Comparison of ENCODE assay signal across 10 cellular contexts in the genomic region with DNA sequence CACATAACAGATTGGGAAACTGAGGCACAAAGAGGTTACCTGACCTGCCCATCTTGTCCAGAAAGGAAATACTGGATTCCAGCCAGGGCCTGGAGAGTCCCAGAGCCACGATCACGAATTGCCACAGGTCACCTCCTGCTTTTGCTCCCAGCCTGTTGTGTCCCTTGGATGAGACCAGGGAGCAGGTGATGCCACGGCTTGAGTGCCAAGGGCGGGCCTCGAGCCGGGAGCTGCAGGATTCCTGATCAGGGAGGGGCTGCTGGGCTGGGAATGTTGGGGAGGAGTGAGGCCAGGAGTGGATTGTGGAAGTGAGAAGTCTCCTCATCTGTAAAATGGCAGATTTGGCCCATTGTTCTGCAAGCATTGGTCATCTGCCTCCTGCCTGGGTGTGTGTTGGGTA. TPM values are rescaled to one million over a fixed set of nuclear protein-coding genes. Genes with fewer than 3 reads are reported as not detected.
A peak's percentile ranks its signal among the peaks of the same experiment; 100 is the strongest.
DNase-seq lines count a peak whose midpoint lies in the region; ATAC-seq and TF ChIP-seq lines count a peak whose summit lies in the region.
"Had no signal": no experiment of that assay in that cellular context is flagged by ENCODE, and none has a peak within 500 bp of the region (broad histone marks: within the 10 kb centered on the region; RNA-seq: fewer than 3 reads in every experiment).

No MANE protein-coding gene starts in this region.

- H3F3A ChIP-seq in PC-9 (ENCODE audit: insufficient read depth, low read depth), result peaks cover 43% of the 10 kb centered on the region

- H2AFZ ChIP-seq in PC-9, result no peak overlapping the region

- CTCF ChIA-PET in PC-9 (lab: Charles Lee), result interaction anchor here (0.7 kb wide), 1 partner anchor 272 kb away, joined by 3 read pairs; no protein-coding TSS in a partner anchor

- WGBS in esophagus squamous epithelium, 2 donors, result 35 to 71% methylated on average over 3 to 6 of the region's 6 CpGs

- intact Hi-C loops in PC-9 (cut with micrococcal nuclease; ENCODE audit: unreplicated experiment) (no loop called here), esophagus squamous epithelium (cut with DNase I) (no loop called here), gastrocnemius medialis (cut with DNase I; ENCODE audit: low total_unique reads) (no loop called here), ascending aorta (cut with DNase I) (no loop called here)

- H3K4me1 ChIP-seq in PC-9 (replicated peaks; ENCODE audit: insufficient read depth), result peaks cover 50% of the 10 kb centered on the region
- H3K4me1 ChIP-seq in esophagus squamous epithelium, result peaks cover 42 to 80% (median 45%) of the 10 kb centered on the region in 3 donors
- peaks cover 55 to 57% of the 10 kb centered on the region in 2 donors for H3K4me1 ChIP-seq in gastrocnemius medialis
- peaks cover 13 to 26% of the 10 kb centered on the region in 2 donors for H3K4me1 ChIP-seq in ascending aorta

- peak overlapping the region; percentile 30 for H3K27ac ChIP-seq in PC-9
- peak overlapping the region in 3 of 4 donors; percentile 3 to 68 (median 29) for H3K27ac ChIP-seq in esophagus squamous epithelium
- peak overlapping the region in 2 of 4 donors; percentile 64 to 69 for H3K27ac ChIP-seq in gastrocnemius medialis
- H3K27ac ChIP-seq in ascending aorta, result no peak overlapping the region

- no peaks in the 10 kb centered on the region for H3K9me3 ChIP-seq in PC-9 (ENCODE audit: insufficient read depth, low read depth)
- no peaks in the 10 kb centered on the region for H3K9me3 ChIP-seq in esophagus squamous epithelium
- H3K9me3 ChIP-seq in gastrocnemius medialis, result no peaks in the 10 kb centered on the region
- H3K9me3 ChIP-seq in ascending aorta, result no peaks in the 10 kb centered on the region

- H3K36me3 ChIP-seq in PC-9 (ENCODE audit: low read depth), result no peaks in the 10 kb centered on the region
- H3K36me3 ChIP-seq in esophagus squamous epithelium, result no peaks in the 10 kb centered on the region
- no peaks in the 10 kb centered on the region for H3K36me3 ChIP-seq in gastrocnemius medialis
- no peaks in the 10 kb centered on the region for H3K36me3 ChIP-seq in ascending aorta

- H3K4me2 ChIP-seq in PC-9, result peak overlapping the region; percentile 36; the same call in 1 of the 2 replicates

- BruUV-seq in PC-9 (replicated peaks; lab: Mats Ljungman, UMichigan), result no TSS peak

- no peaks in the 10 kb centered on the region for H3K9me2 ChIP-seq in PC-9 (ENCODE audit: insufficient read depth)

- H3K4me3 ChIP-seq in PC-9, result no peak overlapping the region
- H3K4me3 ChIP-seq in esophagus squamous epithelium, result no peak overlapping the region
- no peak overlapping the region for H3K4me3 ChIP-seq in gastrocnemius medialis
- no peak overlapping the region for H3K4me3 ChIP-seq in ascending aorta

- peaks cover 70% of the 10 kb centered on the region for H4K20me1 ChIP-seq in PC-9 (ENCODE audit: insufficient read depth)

- no peaks in the 10 kb centered on the region for H3K27me3 ChIP-seq in PC-9 (ENCODE audit: insufficient read depth, low read depth)
- no peaks in the 10 kb centered on the region for H3K27me3 ChIP-seq in esophagus squamous epithelium
- no peaks in the 10 kb centered on the region for H3K27me3 ChIP-seq in gastrocnemius medialis
- H3K27me3 ChIP-seq in ascending aorta, result no peaks in the 10 kb centered on the region

- ATAC-seq in gastrocnemius medialis (peak; percentile 36 to 66), HG02678 (IDR thresholded peaks at IDR 0.05; ENCODE audit: unreplicated experiment) (no peak), HG03520 (IDR thresholded peaks at IDR 0.05; ENCODE audit: unreplicated experiment) (no peak)

- no peak for TF ChIP-seq CTCF in PC-9 (conservative IDR thresholded peaks at IDR 0.05)
- no peak for TF ChIP-seq CTCF in esophagus squamous epithelium (IDR thresholded peaks at IDR 0.05)
- no peak for TF ChIP-seq CTCF in gastrocnemius medialis (IDR thresholded peaks at IDR 0.05 in 4 of 5, conservative IDR thresholded peaks at IDR 0.05 in 1 of 5)
- no peak for TF ChIP-seq CTCF in ascending aorta (IDR thresholded peaks at IDR 0.05)

- DNase-seq in COLO668 (lab: John Stamatoyannopoulos, UW; ENCODE audit: unreplicated experiment) (peak; percentile 21), PC-9 (peak; percentile 46 to 72), esophagus squamous epithelium (lab: John Stamatoyannopoulos, UW) (no peak), gastrocnemius medialis (peak; percentile 27 to 64), ascending aorta (ENCODE audit: low spot score in 2 of 2) (no peak)
- DNase-seq: activated CD4-positive, alpha-beta T cell treated with anti-CD3 and anti-CD28 coated beads, Interleukin-2, amount 10 ng/mL, durations not matched to agents 24 days and 14 days; GDM1; NCI-H2107 had no signal

- TF ChIP-seq POLR2A in esophagus squamous epithelium (IDR thresholded peaks at IDR 0.05) (no peak), gastrocnemius medialis (IDR thresholded peaks at IDR 0.05) (no peak)

- POLR2A ChIA-PET in PC-9 (lab: Charles Lee; ENCODE audit: unreplicated experiment), result interaction anchor here (0.5 kb wide), 1 partner anchor 165 kb away, joined by 21 read pairs; no protein-coding TSS in a partner anchor

- in situ Hi-C loops in gastrocnemius medialis (cut with MboI; ENCODE audit: low sequenced_read_pairs in 4 of 4), result no loop called here

- H3K79me2 ChIP-seq in PC-9 (ENCODE audit: low read depth), result peaks cover 88% of the 10 kb centered on the region

RNA-seq across cellular contexts. Expression of a gene that starts 29.4 kb away (rescaled TPM):
- total RNA-seq in PC-9 (2021) (169 and 188 TPM in 2 replicates), esophagus squamous epithelium (100 to 1,000 TPM in 2 of 4 donors, 10 to 100 TPM in 2; 79.9 to 138 (median 102) TPM), gastrocnemius medialis (100 to 1,000 TPM in 3 of 4 donors, 10 to 100 TPM in 1; 76.2 to 131 (median 108) TPM), ascending aorta (113 TPM)

RNA-seq across cellular contexts. Expression of a gene that starts 46.0 kb away (rescaled TPM):
- 31.9 and 41.0 TPM in 2 replicates for total RNA-seq in PC-9 (2021)
- 10 to 100 TPM; 25.3 to 50.9 (median 27.3) TPM for total RNA-seq in esophagus squamous epithelium
- 10 to 100 TPM in 3 of 4 donors, 1 to 10 TPM in 1; 9.5 to 25.7 (median 15.4) TPM for total RNA-seq in gastrocnemius medialis
- total RNA-seq in ascending aorta, result 36.8 TPM

Comparison
In these comparisons a context has a peak if more than half of its experiments do, and no peak if none do; other contexts are left out.
1. DNase-seq: peak in COLO668 (single experiment), PC-9 (2 of 2) and gastrocnemius medialis (2 of 2); none in esophagus squamous epithelium (single experiment) and ascending aorta (0 of 2).
2. H3K27ac ChIP-seq: peak in PC-9 (single experiment) and esophagus squamous epithelium (3 of 4); none in ascending aorta (0 of 2).
3. ATAC-seq: peak in gastrocnemius medialis (2 of 2); none in HG02678 (single experiment) and HG03520 (single experiment).